10 cellular contexts compared by ENCODE assay signal in genomic region chr6:159716247-159717086, GRCh38. TPM values are rescaled to one million over a fixed set of nuclear protein-coding genes. Genes with fewer than 3 reads are reported as not detected.
A peak's percentile ranks its signal among the peaks of the same experiment; 100 is the strongest.
DNase-seq lines count a peak whose midpoint lies in the region; ATAC-seq and TF ChIP-seq lines count a peak whose summit lies in the region.
"Had no signal": no experiment of that assay in that cellular context is flagged by ENCODE, and none has a peak within 500 bp of the region (broad histone marks: within the 10 kb centered on the region; RNA-seq: fewer than 3 reads in every experiment).

No MANE protein-coding gene starts in this region.

- peak overlapping the region; percentile 58 for H3K27ac ChIP-seq in RWPE2 (ENCODE audit: poor library complexity, severe bottlenecking)
- H3K27ac ChIP-seq in foreskin keratinocyte, result peak overlapping the region; percentile 87
- H3K27ac ChIP-seq: cardiac muscle cell had no signal

- no peak overlapping the region for H3K4me3 ChIP-seq in RWPE2 (ENCODE audit: severe bottlenecking)
- no peak overlapping the region for H3K4me3 ChIP-seq in retinal pigment epithelial cell (ENCODE audit: low read length)
- H3K4me3 ChIP-seq: cardiac muscle cell had no signal

- H3K27ac Mint-ChIP-seq in progenitor cell of endocrine pancreas, result no peak overlapping the region

- peaks cover 5% of the 10 kb centered on the region for H3K4me1 Mint-ChIP-seq in progenitor cell of endocrine pancreas (ENCODE audit: low read depth)

- DNase-seq in EL (peak; percentile 92), RWPE2 (ENCODE audit: low spot score) (no peak), foreskin keratinocyte (peak; percentile 89 to 94), retinal pigment epithelial cell (ENCODE audit: low read depth) (peak; percentile 70), middle frontal gyrus (ENCODE audit: extremely low spot score, low spot score) (no peak), progenitor cell of endocrine pancreas (ENCODE audit: low spot score, unreplicated experiment) (no peak)
- DNase-seq: NCI-H510A had no signal

- H3K27me3 ChIP-seq in RWPE2 (ENCODE audit: insufficient read depth, poor library complexity, severe bottlenecking), result no peaks in the 10 kb centered on the region
- H3K27me3 ChIP-seq in foreskin keratinocyte, result no peaks in the 10 kb centered on the region
- H3K27me3 ChIP-seq: cardiac muscle cell had no signal

- peaks cover 10% of the 10 kb centered on the region for H3K4me1 ChIP-seq in RWPE2 (ENCODE audit: insufficient read depth, poor library complexity, severe bottlenecking)
- peaks cover 8% of the 10 kb centered on the region for H3K4me1 ChIP-seq in foreskin keratinocyte

- no peaks in the 10 kb centered on the region for H3K9me3 ChIP-seq in RWPE2 (ENCODE audit: severe bottlenecking)

- peak; percentile 96 for ATAC-seq in RWPE2 (ENCODE audit: low read depth)
- peak; percentile 99 for ATAC-seq in foreskin keratinocyte
- no peak for ATAC-seq in GM21360 (IDR thresholded peaks at IDR 0.05; ENCODE audit: unreplicated experiment)
- no peak for ATAC-seq in HG03565 (IDR thresholded peaks at IDR 0.05; ENCODE audit: unreplicated experiment)

- TF ChIP-seq CTCF in RWPE2 (IDR thresholded peaks at IDR 0.05; ENCODE audit: poor library complexity, severe bottlenecking) (no peak), foreskin keratinocyte (conservative IDR thresholded peaks at IDR 0.05) (no peak), retinal pigment epithelial cell (conservative IDR thresholded peaks at IDR 0.05; ENCODE audit: low read depth, low read length) (no peak), progenitor cell of endocrine pancreas (IDR thresholded peaks at IDR 0.05; ENCODE audit: unreplicated experiment) (no peak)

- no peaks in the 10 kb centered on the region for H3K27me3 Mint-ChIP-seq in progenitor cell of endocrine pancreas

- H3K9me3 Mint-ChIP-seq in progenitor cell of endocrine pancreas (ENCODE audit: low read depth), result no peaks in the 10 kb centered on the region

- H3K36me3 ChIP-seq in RWPE2 (ENCODE audit: low read depth), result no peaks in the 10 kb centered on the region
- H3K36me3 ChIP-seq: cardiac muscle cell had no signal

- H3K36me3 Mint-ChIP-seq in progenitor cell of endocrine pancreas (ENCODE audit: insufficient read depth), result no peaks in the 10 kb centered on the region

- no peak overlapping the region for H3K4me3 Mint-ChIP-seq in progenitor cell of endocrine pancreas (ENCODE audit: low read depth)

RNA-seq across cellular contexts. Expression of gene WTAP, which starts 10.8 kb away (rescaled TPM):
- 88.3 and 100 TPM in 2 replicates for total RNA-seq in foreskin keratinocyte
- polyA plus RNA-seq in foreskin keratinocyte, result 60.2 and 74.5 TPM in 2 replicates
- total RNA-seq in progenitor cell of endocrine pancreas, result 126 and 131 TPM in 2 replicates

RNA-seq across cellular contexts. Expression of gene SOD2, which starts 23.4 kb away (rescaled TPM):
- total RNA-seq in foreskin keratinocyte (55.9 and 62.0 TPM in 2 replicates), progenitor cell of endocrine pancreas (64.8 and 68.9 TPM in 2 replicates)
- 26.1 and 27.0 TPM in 2 replicates for polyA plus RNA-seq in foreskin keratinocyte

RNA-seq across cellular contexts. Expression of gene ACAT2, which starts 45.4 kb away (rescaled TPM):
- 284 and 366 TPM in 2 replicates for total RNA-seq in foreskin keratinocyte
- 208 and 296 TPM in 2 replicates for polyA plus RNA-seq in foreskin keratinocyte
- total RNA-seq in progenitor cell of endocrine pancreas, result 85.1 and 103 TPM in 2 replicates

Comparison
In these comparisons a context has a peak if more than half of its experiments do, and no peak if none do; other contexts are left out.
1. DNase-seq: peak in EL (single experiment), foreskin keratinocyte (2 of 2) and retinal pigment epithelial cell (single experiment); none in RWPE2 (single experiment), middle frontal gyrus (single experiment) and progenitor cell of endocrine pancreas (single experiment).
2. ATAC-seq: peak in RWPE2 (single experiment) and foreskin keratinocyte (single experiment); none in GM21360 (single experiment) and HG03565 (single experiment).